Comparison of ENCODE assay signal across 11 cellular contexts in genomic region chr17:42673266-42673884, GRCh38. TPM values are rescaled to one million over a fixed set of nuclear protein-coding genes. Genes with fewer than 3 reads are reported as not detected.
DNase-seq lines count a peak whose midpoint lies in the region; ATAC-seq, FAIRE-seq and TF ChIP-seq lines count a peak whose summit lies in the region.
"Had no signal": no experiment of that assay in that cellular context is flagged by ENCODE, and none has a peak within 500 bp of the region (broad histone marks: within the 10 kb centered on the region; RNA-seq: fewer than 3 reads in every experiment).

No MANE protein-coding gene starts in this region.

- H3K27me3 ChIP-seq in HAP-1 (ENCODE audit: low read depth) (no peaks in the 10 kb centered on the region), mammary epithelial cell (ENCODE audit: insufficient read depth, low read length) (no peaks in the 10 kb centered on the region), thoracic aorta (replicated peaks; ENCODE audit: insufficient read depth) (no peaks in the 10 kb centered on the region), H7 (ENCODE audit: control insufficient read depth, insufficient read depth, low read length) (peaks cover 48% of the 10 kb centered on the region)

- peak overlapping the region; percentile 1; the same call in 1 of the 2 replicates for H3K4me3 ChIP-seq in HAP-1
- peak overlapping the region in 2 of 3 experiments; percentile 39 to 89 for H3K4me3 ChIP-seq in mammary epithelial cell (replicated peaks in 1 of 3; ENCODE audit: insufficient read depth in 1 of 3, low read depth in 2 of 3, low read length in 3 of 3)
- H3K4me3 ChIP-seq in kidney (ENCODE audit: low read length in 2 of 2) = no peak overlapping the region
- H3K4me3 ChIP-seq in thoracic aorta = peak overlapping the region; percentile 93
- no peak overlapping the region; the same call in 1 of the 2 replicates for H3K4me3 ChIP-seq in H7 (ENCODE audit: insufficient read depth, low read depth, low read length)

- H3K9ac ChIP-seq in mammary epithelial cell (ENCODE audit: insufficient read depth, low read length) (no peak overlapping the region), kidney (ENCODE audit: low read length in 2 of 2) (no peak overlapping the region)

- BruUV-seq in mammary epithelial cell (replicated peaks; lab: Mats Ljungman, UMichigan) = no TSS peak

- H3K9me3 ChIP-seq in HAP-1 (no peaks in the 10 kb centered on the region), mammary epithelial cell (replicated peaks; ENCODE audit: insufficient read depth, low read length) (no peaks in the 10 kb centered on the region), kidney (ENCODE audit: control insufficient read depth in 1 of 2, low read length in 2 of 2) (no peaks in the 10 kb centered on the region), thoracic aorta (no peaks in the 10 kb centered on the region)

- dilution Hi-C loops in mammary epithelial cell (cut with HindIII; ENCODE audit: low sequenced_read_pairs) = no loop called here

- in situ Hi-C loops in HAP-1 (cut with MboI; ENCODE audit: low sequenced_read_pairs) (no loop called here), mammary epithelial cell (cut with MboI; ENCODE audit: low sequenced_read_pairs in 2 of 2) (no loop called here)

- intact Hi-C loops in mammary epithelial cell (cut with micrococcal nuclease) (no loop called here), kidney (cut with DNase I) (no loop called here)

- peaks cover 47% of the 10 kb centered on the region for H3K36me3 ChIP-seq in HAP-1 (replicated peaks)
- H3K36me3 ChIP-seq in mammary epithelial cell (ENCODE audit: insufficient read depth, low read length) = peaks cover 6% of the 10 kb centered on the region
- H3K36me3 ChIP-seq in kidney (ENCODE audit: control insufficient read depth in 1 of 2, insufficient read depth in 2 of 2, low read length in 2 of 2) = peaks cover 4 to 29% of the 10 kb centered on the region in 2 donors
- peaks cover 40% of the 10 kb centered on the region for H3K36me3 ChIP-seq in thoracic aorta
- H3K36me3 ChIP-seq in H7 (replicated peaks; ENCODE audit: control insufficient read depth, insufficient read depth, low read length) = peaks cover 5% of the 10 kb centered on the region

- no peak overlapping the region for H2AFZ ChIP-seq in mammary epithelial cell (ENCODE audit: low read depth, low read length)

- no peak for FAIRE-seq in kidney (lab: Jason Lieb, UNC)
- FAIRE-seq: D721Med had no signal

- H3K4me1 ChIP-seq in HAP-1 = peaks cover 14% of the 10 kb centered on the region
- H3K4me1 ChIP-seq in mammary epithelial cell (ENCODE audit: insufficient read depth, low read length) = peaks cover 61% of the 10 kb centered on the region
- H3K4me1 ChIP-seq in kidney (ENCODE audit: control insufficient read depth in 1 of 2, insufficient read depth in 1 of 2, low read depth in 1 of 2, low read length in 2 of 2) = peaks cover 0 to 17% of the 10 kb centered on the region in 2 donors
- peaks cover 35 to 42% of the 10 kb centered on the region in 2 donors for H3K4me1 ChIP-seq in thoracic aorta (ENCODE audit: control insufficient read depth in 1 of 2, low read depth in 2 of 2)

- CTCF ChIA-PET in mammary epithelial cell (lab: Charles Lee; ENCODE audit: low non-redundant PET) = interaction anchor here (0.6 kb wide), 2 partner anchors 73 to 95 kb away, joined by 3 read pairs; no protein-coding TSS in a partner anchor

- 98% methylated on average over 8 of the region's 30 CpGs for WGBS in mammary epithelial cell (ENCODE audit: low coverage, missing lambda C conversion rate)

- ATAC-seq in thoracic aorta (ENCODE audit: insufficient number of reproducible peaks, low FRiP score, low read depth) = no peak
- no peak for ATAC-seq in HG02852 (IDR thresholded peaks at IDR 0.05; ENCODE audit: unreplicated experiment)

- DNase-seq in HAP-1 (ENCODE audit: low spot score in 2 of 2) = no peak
- DNase-seq in mammary epithelial cell = no peak
- DNase-seq in kidney = peak; percentile 76
- DNase-seq in thoracic aorta (ENCODE audit: low spot score) = no peak
- no peak for DNase-seq in H7
- no peak for DNase-seq in 8988T
- DNase-seq in midbrain (lab: John Stamatoyannopoulos, UW) = no peak
- DNase-seq: NCI-H2227 treated with DMSO at 0.1 percent for 48 hours; stimulated activated CD4-positive, alpha-beta T cell treated with anti-CD3 and anti-CD28 coated beads, Interleukin-15, amount 100 ng/mL, for 24 hours had no signal

- H3K4me2 ChIP-seq in mammary epithelial cell (ENCODE audit: insufficient read depth, low read depth, low read length) = peak overlapping the region; percentile 75

- H3K27ac ChIP-seq in mammary epithelial cell (ENCODE audit: insufficient read depth, low read depth, low read length) (no peak overlapping the region), kidney (ENCODE audit: low read depth in 2 of 2, low read length in 2 of 2) (peak overlapping the region in 1 of 2 donors; percentile 53), thoracic aorta (peak overlapping the region; percentile 73 to 92)

- no peaks in the 10 kb centered on the region for H4K20me1 ChIP-seq in mammary epithelial cell (ENCODE audit: insufficient read depth, low read length)

- TF ChIP-seq CTCF in mammary epithelial cell (conservative IDR thresholded peaks at IDR 0.05 in 1 of 2, IDR thresholded peaks at IDR 0.05 in 1 of 2; ENCODE audit: extremely low read depth in 1 of 2, insufficient read depth in 1 of 2, low read depth in 1 of 2, low read length in 2 of 2) = no peak
- TF ChIP-seq CTCF in kidney (IDR thresholded peaks at IDR 0.05; ENCODE audit: borderline replicate concordance, extremely low read depth, insufficient read depth) = no peak
- no peak for TF ChIP-seq CTCF in thoracic aorta (IDR thresholded peaks at IDR 0.05)

- H3K79me2 ChIP-seq in mammary epithelial cell (ENCODE audit: insufficient read depth, low read length) = peaks cover 28% of the 10 kb centered on the region

RNA-seq across cellular contexts. Expression of gene PLEKHH3, which starts 3.4 kb away (rescaled TPM):
- total RNA-seq in mammary epithelial cell = 10 to 100 TPM; 22.1 to 22.7 TPM
- 5.8 TPM for polyA plus RNA-seq in mammary epithelial cell
- polyA minus RNA-seq in mammary epithelial cell = 1.9 TPM
- 21.2 TPM for total RNA-seq in kidney
- polyA plus RNA-seq in kidney (ENCODE audit: insufficient read depth, low read depth, low replicate concordance) = 23.2 TPM
- 10 to 100 TPM; 54.8 to 59.2 TPM for total RNA-seq in thoracic aorta
- 37.2 and 47.2 TPM in 2 replicates for total RNA-seq in H7 (2014; rRNA removed; shearing (Covaris generic))

RNA-seq across cellular contexts. Expression of gene CCR10, which starts 8.3 kb away (rescaled TPM):
- total RNA-seq in mammary epithelial cell (under 1 TPM in 1 of 2 donors, not detected in 1; 0.21 TPM), kidney (1.4 TPM), thoracic aorta (1 to 10 TPM; 3.2 to 3.4 TPM)
- polyA plus RNA-seq in mammary epithelial cell (0.14 TPM), kidney (ENCODE audit: insufficient read depth, low read depth, low replicate concordance) (1.7 TPM)
- not detected for polyA minus RNA-seq in mammary epithelial cell
- total RNA-seq in H7 (2014; rRNA removed; shearing (Covaris generic)) = 4.8 and 6.2 TPM in 2 replicates

RNA-seq across cellular contexts. Expression of gene CNTNAP1, which starts 9.0 kb away (rescaled TPM):
- total RNA-seq in mammary epithelial cell (1 to 10 TPM in 1 of 2 donors, under 1 TPM in 1; 0.50 to 4.5 TPM), kidney (9.1 TPM), thoracic aorta (10 to 100 TPM in 1 of 2 donors, 1 to 10 TPM in 1; 9.1 to 19.6 TPM)
- polyA plus RNA-seq in mammary epithelial cell (2.3 TPM), kidney (ENCODE audit: insufficient read depth, low read depth, low replicate concordance) (1.4 TPM)
- polyA minus RNA-seq in mammary epithelial cell = 4.4 TPM
- total RNA-seq in H7 (2014; rRNA removed; shearing (Covaris generic)) = 6.1 and 12.0 TPM in 2 replicates

RNA-seq across cellular contexts. Expression of gene TUBG2, which starts 14.3 kb away (rescaled TPM):
- total RNA-seq in mammary epithelial cell (10 to 100 TPM; 12.3 to 34.8 TPM), kidney (19.9 TPM), thoracic aorta (10 to 100 TPM; 47.2 to 49.0 TPM)
- polyA plus RNA-seq in mammary epithelial cell (24.6 TPM), kidney (ENCODE audit: insufficient read depth, low read depth, low replicate concordance) (39.9 TPM)
- polyA minus RNA-seq in mammary epithelial cell = 23.5 TPM
- 15.0 and 20.5 TPM in 2 replicates for total RNA-seq in H7 (2014; rRNA removed; shearing (Covaris generic))

Comparison
In these comparisons a context has a peak if more than half of its experiments do, and no peak if none do; other contexts are left out.
1. H3K4me3 ChIP-seq: peak in HAP-1 (single experiment), mammary epithelial cell (2 of 3) and thoracic aorta (single experiment); none in kidney (0 of 2) and H7 (single experiment).